3 cellular contexts compared by ENCODE assay signal in the genomic region with DNA sequence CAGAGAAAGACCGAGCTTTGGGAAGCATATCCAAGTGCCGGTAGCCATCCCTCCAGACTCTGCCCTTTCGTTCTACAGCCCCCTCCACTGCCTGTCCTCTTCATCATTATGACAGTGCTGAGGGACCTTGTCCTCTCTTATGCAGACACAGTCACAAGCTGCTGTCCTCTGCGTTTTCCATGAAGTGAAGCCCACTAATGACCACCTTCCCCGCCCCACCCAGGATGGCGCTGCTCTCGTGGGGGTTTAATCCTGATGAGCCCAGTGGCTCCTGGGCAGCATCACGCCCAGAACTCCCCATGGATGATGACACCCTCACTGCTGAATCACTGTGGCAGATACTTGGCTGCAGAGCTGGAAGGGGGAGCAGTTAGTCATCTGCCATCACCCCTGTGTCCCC.
"Had no signal": no experiment of that assay in that cellular context is flagged by ENCODE, and none has a peak within 500 bp of the region (broad histone marks: within the 10 kb centered on the region; RNA-seq: fewer than 3 reads in every experiment).

No MANE protein-coding gene starts in this region.

- DNase-seq: GDM1, GF-D8 had no signal

- H3K4me3 ChIP-seq: GM12878 had no signal

- ATAC-seq: GM12878 had no signal
